19 cellular contexts compared by ENCODE assay signal in genomic region chr15:101349497-101349951, GRCh38.
"Had no signal": no experiment of that assay in that cellular context is flagged by ENCODE, and none has a peak within 500 bp of the region (broad histone marks: within the 10 kb centered on the region; RNA-seq: fewer than 3 reads in every experiment).

No MANE protein-coding gene starts in this region.

- H3K27me3 ChIP-seq: tibial nerve, uterus had no signal

- H3K4me1 Mint-ChIP-seq: activated CD8-positive, alpha-beta memory T cell treated with anti-CD3 and anti-CD28 coated beads, Interleukin-2, amount 10 ng/mL, durations not matched to agents 7 days and 5 days; activated naive CD8-positive, alpha-beta T cell treated with anti-CD3 and anti-CD28 coated beads, Interleukin-2, amount 50 U/mL, for 24 hours; naive thymus-derived CD8-positive, alpha-beta T cell; stimulated activated memory B cell treated with anti-CD40 and anti-IgM and Interleukin-4, amounts not matched to agents 10 μg/mL and 1 μg/mL and 100 μg/mL, for 72 hours; T-cell had no signal

- H3K4me1 ChIP-seq: uterus had no signal

- DNase-seq: activated CD4-positive, alpha-beta T cell treated with anti-CD3 and anti-CD28 coated beads, Interleukin-2, amount 50 U/mL, for 48 hours; activated CD8-positive, alpha-beta memory T cell treated with anti-CD3 and anti-CD28 coated beads, Interleukin-2, amount 10 ng/mL, durations not matched to agents 7 days and 5 days; activated naive CD4-positive, alpha-beta T cell treated with anti-CD3 and anti-CD28 coated beads for 36 hours; activated naive CD8-positive, alpha-beta T cell treated with anti-CD3 and anti-CD28 coated beads, Interleukin-2, amount 50 U/mL, for 24 hours; activated T-cell treated with anti-CD3 and anti-CD28 coated beads, Interleukin-2, amount 50 U/mL, for 1 hour; aorta; hypothalamus; naive thymus-derived CD8-positive, alpha-beta T cell; posterior cingulate gyrus; retina; stimulated activated CD4-positive, alpha-beta T cell treated with anti-CD3 and anti-CD28 coated beads, Interleukin-2, amount 100 ng/mL, for 48 hours; T-cell; T-helper 9 cell; uterus had no signal

- H3K36me3 ChIP-seq: neutrophil, tibial nerve, uterus had no signal

- H3K9me3 Mint-ChIP-seq: activated naive CD4-positive, alpha-beta T cell treated with anti-CD3 and anti-CD28 coated beads for 36 hours; activated naive CD8-positive, alpha-beta T cell treated with anti-CD3 and anti-CD28 coated beads, Interleukin-2, amount 50 U/mL, for 24 hours; activated T-helper 2 cell treated with anti-CD3 and anti-CD28 coated beads, Interferon-gamma antibody, Interleukin-2, Interleukin-4, amounts not matched to agents 10 μg/mL and 5 μg/mL and 100 μg/mL, durations not matched to agents 14 hours and 24 hours and 36 hours; naive thymus-derived CD8-positive, alpha-beta T cell; stimulated activated memory B cell treated with anti-CD40 and anti-IgM and Interleukin-4, amounts not matched to agents 10 μg/mL and 1 μg/mL and 100 μg/mL, for 72 hours; T-cell had no signal

- H3K4me3 ChIP-seq: mucosa of descending colon, tibial nerve, uterus had no signal

- H3K9me3 ChIP-seq: mucosa of descending colon, neutrophil, tibial nerve, uterus had no signal

- ATAC-seq: activated CD8-positive, alpha-beta memory T cell treated with anti-CD3 and anti-CD28 coated beads, Interleukin-2, amount 10 ng/mL, durations not matched to agents 7 days and 5 days; activated naive CD8-positive, alpha-beta T cell treated with anti-CD3 and anti-CD28 coated beads, Interleukin-2, amount 50 U/mL, for 24 hours; naive thymus-derived CD8-positive, alpha-beta T cell; stimulated activated memory B cell treated with anti-CD40 and anti-IgM and Interleukin-4, amounts not matched to agents 10 μg/mL and 1 μg/mL and 100 μg/mL, for 72 hours; T-cell had no signal

- H3K4me3 Mint-ChIP-seq: activated CD8-positive, alpha-beta memory T cell treated with anti-CD3 and anti-CD28 coated beads, Interleukin-2, amount 10 ng/mL, durations not matched to agents 7 days and 5 days; activated naive CD4-positive, alpha-beta T cell treated with anti-CD3 and anti-CD28 coated beads for 36 hours; activated naive CD8-positive, alpha-beta T cell treated with anti-CD3 and anti-CD28 coated beads, Interleukin-2, amount 50 U/mL, for 24 hours; naive thymus-derived CD8-positive, alpha-beta T cell; stimulated activated memory B cell treated with anti-CD40 and anti-IgM and Interleukin-4, amounts not matched to agents 10 μg/mL and 1 μg/mL and 100 μg/mL, for 72 hours; T-cell had no signal

- H3K27ac Mint-ChIP-seq: activated CD8-positive, alpha-beta memory T cell treated with anti-CD3 and anti-CD28 coated beads, Interleukin-2, amount 10 ng/mL, durations not matched to agents 7 days and 5 days; activated naive CD4-positive, alpha-beta T cell treated with anti-CD3 and anti-CD28 coated beads for 36 hours; activated naive CD8-positive, alpha-beta T cell treated with anti-CD3 and anti-CD28 coated beads, Interleukin-2, amount 50 U/mL, for 24 hours; activated T-helper 2 cell treated with anti-CD3 and anti-CD28 coated beads, Interferon-gamma antibody, Interleukin-2, Interleukin-4, amounts not matched to agents 10 μg/mL and 5 μg/mL and 100 μg/mL, durations not matched to agents 14 hours and 24 hours and 36 hours; naive thymus-derived CD8-positive, alpha-beta T cell; stimulated activated memory B cell treated with anti-CD40 and anti-IgM and Interleukin-4, amounts not matched to agents 10 μg/mL and 1 μg/mL and 100 μg/mL, for 72 hours; T-cell had no signal

- H3K27me3 Mint-ChIP-seq: activated naive CD8-positive, alpha-beta T cell treated with anti-CD3 and anti-CD28 coated beads, Interleukin-2, amount 50 U/mL, for 24 hours had no signal

- H3K36me3 Mint-ChIP-seq: activated CD8-positive, alpha-beta memory T cell treated with anti-CD3 and anti-CD28 coated beads, Interleukin-2, amount 10 ng/mL, durations not matched to agents 7 days and 5 days; naive thymus-derived CD8-positive, alpha-beta T cell; stimulated activated memory B cell treated with anti-CD40 and anti-IgM and Interleukin-4, amounts not matched to agents 10 μg/mL and 1 μg/mL and 100 μg/mL, for 72 hours; T-cell had no signal

- H3K27ac ChIP-seq: neutrophil, uterus had no signal
